9 cellular contexts compared by ENCODE assay signal in the genomic region with DNA sequence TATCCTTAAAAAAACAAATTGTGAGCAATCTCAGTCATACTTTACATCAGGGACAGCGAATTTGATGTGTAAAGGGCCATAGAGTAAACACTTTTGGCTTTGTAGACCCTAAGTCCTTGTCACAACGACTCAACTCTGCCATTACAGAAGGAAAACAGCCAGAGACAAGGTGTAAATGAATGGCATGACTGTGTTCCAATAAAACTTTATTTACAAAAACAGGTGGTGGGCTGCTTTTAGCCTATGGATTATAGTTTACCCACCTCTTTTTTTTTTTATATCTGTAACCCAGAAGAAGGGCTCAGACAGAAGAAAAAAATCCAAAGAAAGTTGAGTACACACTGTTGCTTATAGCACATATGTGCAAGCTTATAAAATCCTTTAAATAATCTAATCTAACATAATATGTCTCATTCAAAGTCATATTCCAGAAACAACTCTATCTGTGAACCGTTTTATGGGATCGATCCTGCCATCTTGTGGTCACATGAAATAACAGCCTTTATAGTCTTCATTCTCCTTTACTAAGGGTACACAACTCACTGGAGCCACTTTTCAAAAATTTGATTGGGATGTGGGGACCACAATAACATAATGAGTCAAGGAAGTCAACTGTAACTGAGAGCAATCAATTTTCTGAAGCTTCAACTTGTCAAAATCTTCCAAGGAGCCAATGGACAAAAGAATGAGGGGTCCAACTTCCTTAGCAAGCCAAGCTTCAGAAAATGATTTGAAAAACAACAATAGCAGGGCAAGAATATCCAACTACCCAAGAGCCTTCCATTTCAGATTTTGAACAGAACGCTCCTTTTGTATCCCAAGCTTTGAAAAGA.
A peak's percentile ranks its signal among the peaks of the same experiment; 100 is the strongest.
DNase-seq lines count a peak whose midpoint lies in the region; ATAC-seq, FAIRE-seq and TF ChIP-seq lines count a peak whose summit lies in the region.
"Had no signal": no experiment of that assay in that cellular context is flagged by ENCODE, and none has a peak within 500 bp of the region (broad histone marks: within the 10 kb centered on the region; RNA-seq: fewer than 3 reads in every experiment).

No MANE protein-coding gene starts in this region.

- no peaks in the 10 kb centered on the region for H3K36me3 Mint-ChIP-seq in chondrocyte (ENCODE audit: low read depth)

- ATAC-seq in HG02885 (IDR thresholded peaks at IDR 0.05; ENCODE audit: poor library complexity, unreplicated experiment) (peak; percentile 47), GM21717 (IDR thresholded peaks at IDR 0.05; ENCODE audit: unreplicated experiment) (no peak), GM19397 (IDR thresholded peaks at IDR 0.05; ENCODE audit: unreplicated experiment) (no peak)
- ATAC-seq in activated CD4-positive, CD25-positive, alpha-beta regulatory T cell treated with anti-CD3 and anti-CD28 coated beads, Interleukin-2, amount 50 U/mL, for 24 hours = no peak

- no peaks in the 10 kb centered on the region for H3K27me3 Mint-ChIP-seq in chondrocyte (ENCODE audit: low read depth)
- H3K27me3 Mint-ChIP-seq: activated B cell treated with CpG ODN at 0.5 μM for 24 hours had no signal

- TF ChIP-seq CTCF in chondrocyte (IDR thresholded peaks at IDR 0.05) = peak; percentile 88

- H3K9me3 Mint-ChIP-seq in chondrocyte (ENCODE audit: low read depth) = no peaks in the 10 kb centered on the region
- H3K9me3 Mint-ChIP-seq: activated B cell treated with CpG ODN at 0.5 μM for 24 hours had no signal

- FAIRE-seq in RCC 7860 (lab: Jason Lieb, UNC) = peak; percentile 26

- peaks cover 4% of the 10 kb centered on the region for H3K4me1 Mint-ChIP-seq in chondrocyte (ENCODE audit: low read depth)

- DNase-seq in DMS153 (lab: John Stamatoyannopoulos, UW) (peak; percentile 9), RCC 7860 (ENCODE audit: low spot score) (peak; percentile 26), chondrocyte (ENCODE audit: low spot score) (no peak), medulla oblongata (ENCODE audit: extremely low spot score) (peak; percentile 83)
- DNase-seq: activated B cell treated with CpG ODN at 0.5 μM for 24 hours had no signal

- H3K27ac Mint-ChIP-seq in chondrocyte (ENCODE audit: unreplicated experiment) = no peak overlapping the region
- H3K27ac Mint-ChIP-seq: activated B cell treated with CpG ODN at 0.5 μM for 24 hours had no signal

- H3K4me3 Mint-ChIP-seq in chondrocyte (ENCODE audit: unreplicated experiment) = no peak overlapping the region
- H3K4me3 Mint-ChIP-seq: activated B cell treated with CpG ODN at 0.5 μM for 24 hours had no signal
